9 cellular contexts compared by ENCODE assay signal in genomic region chr10:102782698-102783540, GRCh38. TPM values are rescaled to one million over a fixed set of nuclear protein-coding genes. Genes with fewer than 3 reads are reported as not detected.
DNase-seq lines count a peak whose midpoint lies in the region; ATAC-seq, FAIRE-seq and TF ChIP-seq lines count a peak whose summit lies in the region.
"Had no signal": no experiment of that assay in that cellular context is flagged by ENCODE, and none has a peak within 500 bp of the region (broad histone marks: within the 10 kb centered on the region; RNA-seq: fewer than 3 reads in every experiment).

No MANE protein-coding gene starts in this region.

- intact Hi-C loops in activated CD4-positive, alpha-beta memory T cell treated with anti-CD3 and anti-CD28 coated beads for 36 hours (cut with micrococcal nuclease) = no loop called here

- peaks cover 76% of the 10 kb centered on the region for H3K4me1 Mint-ChIP-seq in stimulated activated effector memory CD8-positive, alpha-beta T cell treated with anti-CD3 and anti-CD28 coated beads, Interleukin-12 subunit alpha, Interleukin-12 subunit beta, amount 100 ng/mL, for 72 hours
- H3K4me1 Mint-ChIP-seq in activated CD4-positive, alpha-beta memory T cell treated with anti-CD3 and anti-CD28 coated beads for 36 hours (ENCODE audit: low read depth) = peaks cover 38% of the 10 kb centered on the region

- no peak for TF ChIP-seq CTCF in HL-60 (IDR thresholded peaks at IDR 0.05; ENCODE audit: insufficient read depth, low read length)
- no peak for TF ChIP-seq CTCF in cardiac fibroblast (IDR thresholded peaks at IDR 0.05; ENCODE audit: low read depth, low read length)

- H3K27ac ChIP-seq in HL-60 (replicated peaks) = 0 out of 2 replicates have a peak overlapping the region, but pooled peaks have one; percentile 9

- H3K9me3 Mint-ChIP-seq in stimulated activated effector memory CD8-positive, alpha-beta T cell treated with anti-CD3 and anti-CD28 coated beads, Interleukin-12 subunit alpha, Interleukin-12 subunit beta, amount 100 ng/mL, for 72 hours = no peaks in the 10 kb centered on the region
- H3K9me3 Mint-ChIP-seq in activated CD4-positive, alpha-beta memory T cell treated with anti-CD3 and anti-CD28 coated beads for 36 hours = no peaks in the 10 kb centered on the region

- ATAC-seq in stimulated activated effector memory CD8-positive, alpha-beta T cell treated with anti-CD3 and anti-CD28 coated beads, Interleukin-12 subunit alpha, Interleukin-12 subunit beta, amount 100 ng/mL, for 72 hours = peak; percentile 16

- H3K27me3 Mint-ChIP-seq in activated CD4-positive, alpha-beta memory T cell treated with anti-CD3 and anti-CD28 coated beads for 36 hours = no peaks in the 10 kb centered on the region

- FAIRE-seq in HTR-8/SVneo (lab: Jason Lieb, UNC) = no peak
- FAIRE-seq: TTC549 had no signal

- H3K27ac Mint-ChIP-seq in stimulated activated effector memory CD8-positive, alpha-beta T cell treated with anti-CD3 and anti-CD28 coated beads, Interleukin-12 subunit alpha, Interleukin-12 subunit beta, amount 100 ng/mL, for 72 hours = peak overlapping the region; percentile 83
- H3K27ac Mint-ChIP-seq in activated CD4-positive, alpha-beta memory T cell treated with anti-CD3 and anti-CD28 coated beads for 36 hours = no peak overlapping the region

- H3K27me3 ChIP-seq in HL-60 (ENCODE audit: insufficient read depth, poor library complexity, severe bottlenecking) = no peaks in the 10 kb centered on the region

- H3K4me3 Mint-ChIP-seq in stimulated activated effector memory CD8-positive, alpha-beta T cell treated with anti-CD3 and anti-CD28 coated beads, Interleukin-12 subunit alpha, Interleukin-12 subunit beta, amount 100 ng/mL, for 72 hours = no peak overlapping the region
- no peak overlapping the region for H3K4me3 Mint-ChIP-seq in activated CD4-positive, alpha-beta memory T cell treated with anti-CD3 and anti-CD28 coated beads for 36 hours

- H3K36me3 Mint-ChIP-seq in stimulated activated effector memory CD8-positive, alpha-beta T cell treated with anti-CD3 and anti-CD28 coated beads, Interleukin-12 subunit alpha, Interleukin-12 subunit beta, amount 100 ng/mL, for 72 hours = no peaks in the 10 kb centered on the region
- H3K36me3 Mint-ChIP-seq in activated CD4-positive, alpha-beta memory T cell treated with anti-CD3 and anti-CD28 coated beads for 36 hours = peaks cover 8% of the 10 kb centered on the region

- POLR2A ChIA-PET in activated CD4-positive, alpha-beta memory T cell treated with anti-CD3 and anti-CD28 coated beads for 36 hours (lab: Charles Lee) = no interaction called here

- H3K4me3 ChIP-seq in HL-60 (replicated peaks; ENCODE audit: insufficient read depth, low read length) (no peak overlapping the region), cardiac fibroblast (replicated peaks in 1 of 2; ENCODE audit: low read depth in 2 of 2, low read length in 2 of 2) (peak overlapping the region; percentile 8 to 25)

- DNase-seq in HL-60 (ENCODE audit: low read depth in 1 of 2, low spot score in 1 of 2) = no peak
- DNase-seq in cardiac fibroblast (ENCODE audit: low read depth in 2 of 2) = peak; percentile 94 to 95
- DNase-seq in left kidney (ENCODE audit: low read depth, low spot score) = peak; percentile 74
- DNase-seq in stimulated activated effector memory CD8-positive, alpha-beta T cell treated with anti-CD3 and anti-CD28 coated beads, Interleukin-12 subunit alpha, Interleukin-12 subunit beta, amount 100 ng/mL, for 72 hours (ENCODE audit: low spot score in 2 of 2) = no peak
- no peak for DNase-seq in HTR-8/SVneo (ENCODE audit: insufficient read length, low spot score)
- DNase-seq in globus pallidus (ENCODE audit: low spot score) = no peak
- DNase-seq in cortex of kidney (lab: John Stamatoyannopoulos, UW) = no peak
- DNase-seq in activated CD4-positive, alpha-beta memory T cell treated with anti-CD3 and anti-CD28 coated beads for 36 hours = no peak

- CTCF ChIA-PET in activated CD4-positive, alpha-beta memory T cell treated with anti-CD3 and anti-CD28 coated beads for 36 hours (lab: Charles Lee) = no interaction called here

RNA-seq across cellular contexts. Expression of gene WBP1L, which starts 39.2 kb away (rescaled TPM):
- 10 to 100 TPM; 14.6 to 15.9 TPM for total RNA-seq in activated CD4-positive, alpha-beta memory T cell treated with anti-CD3 and anti-CD28 coated beads for 36 hours

RNA-seq across cellular contexts. Expression of gene CYP17A1, which starts 54.3 kb away (rescaled TPM):
- not detected for total RNA-seq in activated CD4-positive, alpha-beta memory T cell treated with anti-CD3 and anti-CD28 coated beads for 36 hours

Comparison
In these comparisons a context has a peak if more than half of its experiments do, and no peak if none do; other contexts are left out.
1. DNase-seq: peak in cardiac fibroblast (2 of 2) and left kidney (single experiment); none in HL-60 (0 of 2), stimulated activated effector memory CD8-positive, alpha-beta T cell treated with anti-CD3 and anti-CD28 coated beads, Interleukin-12 subunit alpha, Interleukin-12 subunit beta, amount 100 ng/mL, for 72 hours (0 of 2), HTR-8/SVneo (single experiment), globus pallidus (single experiment), cortex of kidney (single experiment) and activated CD4-positive, alpha-beta memory T cell treated with anti-CD3 and anti-CD28 coated beads for 36 hours (single experiment).